Comparison of ENCODE assay signal across 8 cellular contexts in the genomic region with DNA sequence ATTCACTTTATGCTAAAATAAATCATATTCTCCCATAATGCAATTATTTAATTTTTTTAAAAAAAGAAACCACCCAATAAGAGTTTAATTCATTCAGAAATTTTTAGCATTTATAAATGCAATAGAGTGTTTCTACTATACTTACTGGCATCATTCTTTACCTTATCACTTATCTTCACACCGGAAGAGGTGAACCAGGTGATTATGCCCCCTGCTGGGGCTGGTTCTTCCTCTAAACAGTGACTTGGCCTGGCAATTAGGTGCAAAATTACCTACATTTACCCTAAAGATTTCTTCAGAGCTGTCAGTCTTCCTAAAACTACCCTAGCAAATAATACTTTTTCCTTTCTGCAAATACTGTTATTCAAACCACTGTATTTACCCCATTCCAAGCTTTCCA.
DNase-seq lines count a peak whose midpoint lies in the region; ATAC-seq, FAIRE-seq and TF ChIP-seq lines count a peak whose summit lies in the region.
"Not testable (repeated sequence)": the region's sequence is repeated elsewhere in the genome, so short reads cannot be mapped to it uniquely, and the experiment has no call there.

No MANE protein-coding gene starts in this region.

- H4K20me1 ChIP-seq in astrocyte (ENCODE audit: insufficient read depth, low read length), result not testable (repeated sequence)

- DNase-seq in D721Med (ENCODE audit: insufficient read length, low spot score); GM18507 (ENCODE audit: extremely low spot score, insufficient read length, low read depth); T-cell; astrocyte (ENCODE audit: low read depth); central memory CD8-positive, alpha-beta T cell (ENCODE audit: low spot score in 2 of 2); naive thymus-derived CD4-positive, alpha-beta T cell: not testable (repeated sequence)

- peak; percentile 26 for TF ChIP-seq CTCF in C4-2B (conservative IDR thresholded peaks at IDR 0.05)
- not testable (repeated sequence) for TF ChIP-seq CTCF in D721Med (IDR thresholded peaks at IDR 0.05; ENCODE audit: insufficient read depth, missing control alignments); astrocyte (IDR thresholded peaks at IDR 0.05; ENCODE audit: insufficient read depth, low read depth, low read length)

- H3K4me1 Mint-ChIP-seq in T-cell; astrocyte (ENCODE audit: low read depth, unreplicated experiment); central memory CD8-positive, alpha-beta T cell; naive thymus-derived CD4-positive, alpha-beta T cell: not testable (repeated sequence)

- POLR2A ChIA-PET in T-cell (lab: Charles Lee); naive thymus-derived CD4-positive, alpha-beta T cell (lab: Charles Lee): not testable (repeated sequence)

- not testable (repeated sequence) for H3K9me3 ChIP-seq in astrocyte (ENCODE audit: insufficient read depth, low read depth, low read length); naive thymus-derived CD4-positive, alpha-beta T cell (ENCODE audit: control insufficient read depth in 2 of 3, low read length in 3 of 3)

- H3K9me3 Mint-ChIP-seq in T-cell, result peaks cover 8 to 18% (median 16%) of the 10 kb centered on the region in 3 donors
- not testable (repeated sequence) for H3K9me3 Mint-ChIP-seq in astrocyte (ENCODE audit: unreplicated experiment)
- H3K9me3 Mint-ChIP-seq in central memory CD8-positive, alpha-beta T cell, result peaks cover 13% of the 10 kb centered on the region
- peaks cover 0 to 26% (median 15%) of the 10 kb centered on the region in 11 donors for H3K9me3 Mint-ChIP-seq in naive thymus-derived CD4-positive, alpha-beta T cell

- not testable (repeated sequence) for H3K27ac Mint-ChIP-seq in T-cell; astrocyte (ENCODE audit: unreplicated experiment); central memory CD8-positive, alpha-beta T cell (ENCODE audit: low read depth); naive thymus-derived CD4-positive, alpha-beta T cell

- H3K27me3 Mint-ChIP-seq in T-cell; astrocyte (ENCODE audit: low read depth, unreplicated experiment); central memory CD8-positive, alpha-beta T cell: not testable (repeated sequence)
- peaks cover 2 to 20% (median 11%) of the 10 kb centered on the region in 5 donors for H3K27me3 Mint-ChIP-seq in naive thymus-derived CD4-positive, alpha-beta T cell

- H3K79me2 ChIP-seq in astrocyte (ENCODE audit: insufficient read depth, low read length), result not testable (repeated sequence)

- CTCF ChIA-PET in T-cell (lab: Charles Lee); naive thymus-derived CD4-positive, alpha-beta T cell (lab: Charles Lee): not testable (repeated sequence)

- H3K4me3 ChIP-seq in astrocyte (ENCODE audit: insufficient read depth, low read depth, low read length); naive thymus-derived CD4-positive, alpha-beta T cell (ENCODE audit: low read length): not testable (repeated sequence)

- H3K27ac ChIP-seq in C4-2B; astrocyte (ENCODE audit: low read depth, low read length); naive thymus-derived CD4-positive, alpha-beta T cell (ENCODE audit: low read depth, low read length): not testable (repeated sequence)

- H3K4me1 ChIP-seq in astrocyte (ENCODE audit: insufficient read depth, low read length); naive thymus-derived CD4-positive, alpha-beta T cell (ENCODE audit: control insufficient read depth in 2 of 2, insufficient read depth in 2 of 2, low read length in 2 of 2): not testable (repeated sequence)

- not testable (repeated sequence) for H2AFZ ChIP-seq in astrocyte (ENCODE audit: low read depth, low read length)

- intact Hi-C loops in naive thymus-derived CD4-positive, alpha-beta T cell (cut with micrococcal nuclease), result not testable (repeated sequence)

- FAIRE-seq in D721Med (lab: Jason Lieb, UNC) (peak; percentile 44), GM18507 (lab: Jason Lieb, UNC) (peak; percentile 63), astrocyte (lab: Jason Lieb, UNC) (peak; percentile 29), islet of Langerhans (lab: Jason Lieb, UNC) (peak; percentile 27)

- not testable (repeated sequence) for H3K9ac ChIP-seq in astrocyte (ENCODE audit: low read length)

- H3K36me3 Mint-ChIP-seq in T-cell; astrocyte (ENCODE audit: low read depth, unreplicated experiment); central memory CD8-positive, alpha-beta T cell (ENCODE audit: insufficient read depth): not testable (repeated sequence)
- peaks cover 0 to 11% (median 0%) of the 10 kb centered on the region in 5 donors for H3K36me3 Mint-ChIP-seq in naive thymus-derived CD4-positive, alpha-beta T cell

- H3K4me3 Mint-ChIP-seq in T-cell; astrocyte (ENCODE audit: unreplicated experiment); central memory CD8-positive, alpha-beta T cell; naive thymus-derived CD4-positive, alpha-beta T cell: not testable (repeated sequence)

- H3K4me2 ChIP-seq in astrocyte (ENCODE audit: low read length), result not testable (repeated sequence)

- ATAC-seq in T-cell (replicated peaks in 1 of 4), result peak; percentile 61 to 76 (median 68)
- peak; percentile 68 for ATAC-seq in central memory CD8-positive, alpha-beta T cell (replicated peaks; ENCODE audit: extremely low read depth, poor library complexity, severe bottlenecking)
- peak; percentile 66 for ATAC-seq in naive thymus-derived CD4-positive, alpha-beta T cell

- H3K27me3 ChIP-seq in astrocyte (ENCODE audit: insufficient read depth, low read length); naive thymus-derived CD4-positive, alpha-beta T cell (ENCODE audit: control insufficient read depth in 2 of 2, insufficient read depth in 2 of 2, low read length in 2 of 2): not testable (repeated sequence)

- H3K36me3 ChIP-seq in astrocyte (ENCODE audit: insufficient read depth, low read length); naive thymus-derived CD4-positive, alpha-beta T cell (ENCODE audit: control insufficient read depth in 2 of 3, insufficient read depth in 3 of 3, low read length in 3 of 3): not testable (repeated sequence)
